Comparison of ENCODE assay signal across 12 cellular contexts in genomic region chr3:99868438-99868723, GRCh38. TPM values are rescaled to one million over a fixed set of nuclear protein-coding genes. Genes with fewer than 3 reads are reported as not detected.
A peak's percentile ranks its signal among the peaks of the same experiment; 100 is the strongest.
DNase-seq lines count a peak whose midpoint lies in the region; ATAC-seq, FAIRE-seq and TF ChIP-seq lines count a peak whose summit lies in the region.
"Had no signal": no experiment of that assay in that cellular context is flagged by ENCODE, and none has a peak within 500 bp of the region (broad histone marks: within the 10 kb centered on the region; RNA-seq: fewer than 3 reads in every experiment).

No MANE protein-coding gene starts in this region.

- H3K27me3 ChIP-seq in KMS-11 (ENCODE audit: insufficient read depth, low read depth): no peaks in the 10 kb centered on the region
- no peaks in the 10 kb centered on the region for H3K27me3 ChIP-seq in astrocyte (ENCODE audit: insufficient read depth, low read length)
- no peaks in the 10 kb centered on the region for H3K27me3 ChIP-seq in muscle layer of duodenum (ENCODE audit: low read depth, low read length)
- H3K27me3 ChIP-seq: heart right ventricle had no signal

- H3K4me2 ChIP-seq in KMS-11: peak overlapping the region; percentile 65
- no peak overlapping the region for H3K4me2 ChIP-seq in astrocyte (ENCODE audit: low read length)

- H4K20me1 ChIP-seq in KMS-11 (ENCODE audit: insufficient read depth): no peaks in the 10 kb centered on the region
- H4K20me1 ChIP-seq in astrocyte (ENCODE audit: insufficient read depth, low read length): peaks cover 66% of the 10 kb centered on the region

- DNase-seq in astrocyte (ENCODE audit: low read depth): no peak
- DNase-seq: DMS79, heart right ventricle, NCI-H1694 treated with DMSO at 0.1 percent for 48 hours had no signal

- no peaks in the 10 kb centered on the region for H3K27me3 Mint-ChIP-seq in astrocyte (ENCODE audit: low read depth, unreplicated experiment)
- H3K27me3 Mint-ChIP-seq: central memory CD8-positive, alpha-beta T cell had no signal

- peak overlapping the region; percentile 28 for H3K27ac Mint-ChIP-seq in astrocyte (ENCODE audit: unreplicated experiment)
- H3K27ac Mint-ChIP-seq: mesothelial cell of epicardium had no signal

- H3K4me1 ChIP-seq in KMS-11 (ENCODE audit: low read depth, poor library complexity, severe bottlenecking) (peaks cover 92% of the 10 kb centered on the region), astrocyte (ENCODE audit: insufficient read depth, low read length) (peaks cover 61% of the 10 kb centered on the region), muscle layer of duodenum (ENCODE audit: control insufficient read depth in 1 of 2, insufficient read depth in 2 of 2, low read length in 2 of 2) (peaks cover 14 to 87% of the 10 kb centered on the region in 2 donors)

- H3K79me2 ChIP-seq in KMS-11 (ENCODE audit: insufficient read depth, low read depth): peaks cover 31% of the 10 kb centered on the region
- peaks cover 98% of the 10 kb centered on the region for H3K79me2 ChIP-seq in astrocyte (ENCODE audit: insufficient read depth, low read length)

- no peak overlapping the region for H3K27ac ChIP-seq in KMS-11
- no peak overlapping the region for H3K27ac ChIP-seq in astrocyte (ENCODE audit: low read depth, low read length)
- peak overlapping the region; percentile 98 for H3K27ac ChIP-seq in muscle layer of duodenum (ENCODE audit: low read length)

- no peak for FAIRE-seq in astrocyte (lab: Jason Lieb, UNC)

- H3K9me3 ChIP-seq in astrocyte (ENCODE audit: insufficient read depth, low read depth, low read length) (no peaks in the 10 kb centered on the region), muscle layer of duodenum (ENCODE audit: control insufficient read depth in 1 of 2, low read length in 2 of 2) (no peaks in the 10 kb centered on the region)
- H3K9me3 ChIP-seq: heart right ventricle had no signal

- H3K36me3 Mint-ChIP-seq in astrocyte (ENCODE audit: low read depth, unreplicated experiment): peaks cover 28% of the 10 kb centered on the region

- no peaks in the 10 kb centered on the region for H3K9me3 Mint-ChIP-seq in astrocyte (ENCODE audit: unreplicated experiment)
- H3K9me3 Mint-ChIP-seq: central memory CD8-positive, alpha-beta T cell; mesothelial cell of epicardium had no signal

- H3K4me3 Mint-ChIP-seq in astrocyte (ENCODE audit: unreplicated experiment): peak overlapping the region; percentile 58
- H3K4me3 Mint-ChIP-seq: central memory CD8-positive, alpha-beta T cell; mesothelial cell of epicardium had no signal

- ATAC-seq in GM18868 (IDR thresholded peaks at IDR 0.05; ENCODE audit: unreplicated experiment) (peak; percentile 2), GM21825 (IDR thresholded peaks at IDR 0.05; ENCODE audit: unreplicated experiment) (no peak), GM19351 (IDR thresholded peaks at IDR 0.05; ENCODE audit: unreplicated experiment) (no peak), HG03520 (IDR thresholded peaks at IDR 0.05; ENCODE audit: unreplicated experiment) (no peak)
- ATAC-seq: heart right ventricle had no signal

- H3K36me3 ChIP-seq in KMS-11 (ENCODE audit: insufficient read depth) (no peaks in the 10 kb centered on the region), astrocyte (ENCODE audit: insufficient read depth, low read length) (peaks cover 31% of the 10 kb centered on the region), muscle layer of duodenum (ENCODE audit: control insufficient read depth in 1 of 2, insufficient read depth in 2 of 2, low read length in 2 of 2) (peaks cover 22 to 25% of the 10 kb centered on the region in 2 donors)

- no peak overlapping the region for H3K4me3 ChIP-seq in KMS-11 (IDR thresholded peaks at IDR 0.05; ENCODE audit: insufficient read depth, low read depth, low read length)
- no peak overlapping the region for H3K4me3 ChIP-seq in astrocyte (ENCODE audit: insufficient read depth, low read depth, low read length)
- peak overlapping the region in 1 of 2 donors; percentile 6 for H3K4me3 ChIP-seq in muscle layer of duodenum (ENCODE audit: low read depth in 1 of 2, low read length in 2 of 2)
- H3K4me3 ChIP-seq: heart right ventricle had no signal

- H3K4me1 Mint-ChIP-seq in astrocyte (ENCODE audit: low read depth, unreplicated experiment): peaks cover 78% of the 10 kb centered on the region

- TF ChIP-seq CTCF in KMS-11 (conservative IDR thresholded peaks at IDR 0.05; ENCODE audit: low read depth, low read length) (no peak), astrocyte (IDR thresholded peaks at IDR 0.05; ENCODE audit: insufficient read depth, low read depth, low read length) (no peak)

- no peak overlapping the region for H2AFZ ChIP-seq in KMS-11 (ENCODE audit: low read depth)
- no peak overlapping the region for H2AFZ ChIP-seq in astrocyte (ENCODE audit: low read depth, low read length)

- H3K9ac ChIP-seq in KMS-11 (no peak overlapping the region), astrocyte (ENCODE audit: low read length) (no peak overlapping the region)

RNA-seq across cellular contexts. Expression of gene CMSS1, which starts 50.7 kb away (rescaled TPM):
- total RNA-seq in astrocyte: 11.0 and 12.5 TPM in 2 replicates
